Comparison of ENCODE assay signal across 1 cellular context in the genomic region with DNA sequence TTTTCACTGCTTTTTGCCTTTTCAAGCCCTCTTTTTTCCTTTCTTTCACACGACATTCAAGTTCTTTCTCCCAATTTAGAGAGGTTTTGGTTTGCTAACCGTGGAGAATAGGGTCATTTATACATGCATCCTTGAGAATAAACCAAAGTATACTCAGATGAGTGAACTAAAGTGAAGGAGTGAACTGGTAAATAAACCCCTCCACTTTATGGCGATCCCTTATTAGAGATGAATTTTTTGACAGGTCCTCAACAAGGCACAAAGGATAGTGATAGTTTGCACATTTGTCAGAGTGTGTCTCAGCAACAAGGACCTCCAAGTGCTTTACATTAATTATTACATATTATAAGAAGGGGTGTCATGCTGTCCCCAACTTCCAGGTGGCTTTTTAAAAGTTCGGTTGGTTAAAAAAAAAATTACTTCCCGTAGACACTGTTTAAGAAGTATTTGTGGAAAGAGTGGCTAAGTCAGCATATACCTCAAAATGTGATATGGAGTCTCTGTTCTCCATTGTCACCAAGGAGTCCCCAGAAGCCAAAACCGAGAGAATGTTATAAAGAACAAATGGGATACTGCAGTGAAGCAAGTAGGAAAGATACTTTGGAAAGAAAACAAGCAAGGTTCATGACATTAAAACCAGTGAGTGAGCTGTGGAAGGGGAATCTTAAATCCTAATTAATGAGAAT.
TF ChIP-seq lines count a peak whose summit lies in the region.

No MANE protein-coding gene starts in this region.

TF ChIP-seq in K562, 482 proteins besides CTCF, POLR2A, EP300 and RAD21 (continues in another document):
- TF ChIP-seq, protein P1, sequence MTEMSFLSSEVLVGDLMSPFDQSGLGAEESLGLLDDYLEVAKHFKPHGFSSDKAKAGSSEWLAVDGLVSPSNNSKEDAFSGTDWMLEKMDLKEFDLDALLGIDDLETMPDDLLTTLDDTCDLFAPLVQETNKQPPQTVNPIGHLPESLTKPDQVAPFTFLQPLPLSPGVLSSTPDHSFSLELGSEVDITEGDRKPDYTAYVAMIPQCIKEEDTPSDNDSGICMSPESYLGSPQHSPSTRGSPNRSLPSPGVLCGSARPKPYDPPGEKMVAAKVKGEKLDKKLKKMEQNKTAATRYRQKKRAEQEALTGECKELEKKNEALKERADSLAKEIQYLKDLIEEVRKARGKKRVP (CRISPR knock-in tag; IDR thresholded peaks at IDR 0.05), result no peak
- TF ChIP-seq U2AF1 (optimal IDR thresholded peaks at IDR 0.05; ENCODE audit: low read depth, low read length) (no peak), TRIM24 (IDR thresholded peaks at IDR 0.05) (no peak; a peak in 1 of 4 replicates), MAFK (IDR thresholded peaks at IDR 0.05; ENCODE audit: low read length) (peak; percentile 5; the same call in 1 of the 2 replicates), SRSF7 (optimal IDR thresholded peaks at IDR 0.05; ENCODE audit: low read depth, low read length) (no peak), TEAD4 (IDR thresholded peaks at IDR 0.05; ENCODE audit: low read length) (no peak), TEAD4 (CRISPR knock-in tag; IDR thresholded peaks at IDR 0.05; ENCODE audit: borderline replicate concordance) (no peak), EP400 (IDR thresholded peaks at IDR 0.05) (peak; percentile 32; the same call in 1 of the 2 replicates), STAT5B (CRISPR knock-in tag; IDR thresholded peaks at IDR 0.05) (no peak), BRCA1 (IDR thresholded peaks at IDR 0.05) (no peak), BRCA1 (CRISPR knock-in tag; IDR thresholded peaks at IDR 0.05) (no peak), HNRNPUL1 (IDR thresholded peaks at IDR 0.05; ENCODE audit: low read length) (no peak), ZKSCAN8 (CRISPR knock-in tag; IDR thresholded peaks at IDR 0.05) (no peak), ZNF785 (CRISPR knock-in tag; IDR thresholded peaks at IDR 0.05) (no peak), IRF2 (CRISPR knock-in tag; IDR thresholded peaks at IDR 0.05) (no peak), DPF2 (IDR thresholded peaks at IDR 0.05) (peak; percentile 36; the same call in 1 of the 2 replicates), CBX1 (IDR thresholded peaks at IDR 0.05; ENCODE audit: low read depth) (no peak), GTF2F1 (IDR thresholded peaks at IDR 0.05; ENCODE audit: low read depth, low read length) (no peak), MCM3 (IDR thresholded peaks at IDR 0.05) (no peak), ZNF23 (CRISPR knock-in tag; IDR thresholded peaks at IDR 0.05) (no peak), ESRRB (CRISPR knock-in tag; IDR thresholded peaks at IDR 0.05; ENCODE audit: borderline replicate concordance) (no peak), FOXJ2 (tag; IDR thresholded peaks at IDR 0.05) (no peak), ARID1B (IDR thresholded peaks at IDR 0.05) (peak; percentile 6; the same call in 1 of the 2 replicates), ARID2 (IDR thresholded peaks at IDR 0.05) (no peak), ZNF668 (CRISPR knock-in tag; IDR thresholded peaks at IDR 0.05) (no peak), CBX5 (IDR thresholded peaks at IDR 0.05; ENCODE audit: borderline replicate concordance, low read depth) (no peak), HNRNPL (IDR thresholded peaks at IDR 0.05; ENCODE audit: low read depth, low read length) (no peak), ZC3H4 (CRISPR knock-in tag; IDR thresholded peaks at IDR 0.05; ENCODE audit: borderline replicate concordance) (no peak), HSF4 (CRISPR knock-in tag; IDR thresholded peaks at IDR 0.05; ENCODE audit: borderline replicate concordance) (no peak), ZNF3 (CRISPR knock-in tag; IDR thresholded peaks at IDR 0.05) (no peak), POLR2H (tag; IDR thresholded peaks at IDR 0.05; ENCODE audit: low read depth) (no peak), ZZZ3 (IDR thresholded peaks at IDR 0.05) (no peak), PCBP1 (IDR thresholded peaks at IDR 0.05; ENCODE audit: low read depth, low read length, poor library complexity, severe bottlenecking) (no peak), CREM (IDR thresholded peaks at IDR 0.05; ENCODE audit: low read depth) (no peak), SRSF1 (IDR thresholded peaks at IDR 0.05; ENCODE audit: low read depth, low read length) (no peak), PML (IDR thresholded peaks at IDR 0.05; ENCODE audit: low read length) (no peak), ZC3H11A (IDR thresholded peaks at IDR 0.05; ENCODE audit: low read depth, low read length) (no peak), TEAD1 (CRISPR knock-in tag; IDR thresholded peaks at IDR 0.05) (no peak), GATAD2A (IDR thresholded peaks at IDR 0.05) (no peak), SRF (CRISPR knock-in tag; IDR thresholded peaks at IDR 0.05) (no peak), ZNF780A (CRISPR knock-in tag; IDR thresholded peaks at IDR 0.05) (no peak), CCNT2 (IDR thresholded peaks at IDR 0.05; ENCODE audit: borderline replicate concordance, extremely low read depth, insufficient read length, low read depth, low read length) (no peak), CXXC5 (CRISPR knock-in tag; IDR thresholded peaks at IDR 0.05) (no peak), ZBTB17 (CRISPR knock-in tag; IDR thresholded peaks at IDR 0.05) (no peak), BRF1 (IDR thresholded peaks at IDR 0.05; ENCODE audit: borderline replicate concordance, extremely low read depth, insufficient read length) (no peak)
- TF ChIP-seq, protein P2, sequence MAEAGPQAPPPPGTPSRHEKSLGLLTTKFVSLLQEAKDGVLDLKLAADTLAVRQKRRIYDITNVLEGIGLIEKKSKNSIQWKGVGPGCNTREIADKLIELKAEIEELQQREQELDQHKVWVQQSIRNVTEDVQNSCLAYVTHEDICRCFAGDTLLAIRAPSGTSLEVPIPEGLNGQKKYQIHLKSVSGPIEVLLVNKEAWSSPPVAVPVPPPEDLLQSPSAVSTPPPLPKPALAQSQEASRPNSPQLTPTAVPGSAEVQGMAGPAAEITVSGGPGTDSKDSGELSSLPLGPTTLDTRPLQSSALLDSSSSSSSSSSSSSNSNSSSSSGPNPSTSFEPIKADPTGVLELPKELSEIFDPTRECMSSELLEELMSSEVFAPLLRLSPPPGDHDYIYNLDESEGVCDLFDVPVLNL (CRISPR knock-in tag; IDR thresholded peaks at IDR 0.05; ENCODE audit: low read depth), result no peak
- TF ChIP-seq, protein P3, sequence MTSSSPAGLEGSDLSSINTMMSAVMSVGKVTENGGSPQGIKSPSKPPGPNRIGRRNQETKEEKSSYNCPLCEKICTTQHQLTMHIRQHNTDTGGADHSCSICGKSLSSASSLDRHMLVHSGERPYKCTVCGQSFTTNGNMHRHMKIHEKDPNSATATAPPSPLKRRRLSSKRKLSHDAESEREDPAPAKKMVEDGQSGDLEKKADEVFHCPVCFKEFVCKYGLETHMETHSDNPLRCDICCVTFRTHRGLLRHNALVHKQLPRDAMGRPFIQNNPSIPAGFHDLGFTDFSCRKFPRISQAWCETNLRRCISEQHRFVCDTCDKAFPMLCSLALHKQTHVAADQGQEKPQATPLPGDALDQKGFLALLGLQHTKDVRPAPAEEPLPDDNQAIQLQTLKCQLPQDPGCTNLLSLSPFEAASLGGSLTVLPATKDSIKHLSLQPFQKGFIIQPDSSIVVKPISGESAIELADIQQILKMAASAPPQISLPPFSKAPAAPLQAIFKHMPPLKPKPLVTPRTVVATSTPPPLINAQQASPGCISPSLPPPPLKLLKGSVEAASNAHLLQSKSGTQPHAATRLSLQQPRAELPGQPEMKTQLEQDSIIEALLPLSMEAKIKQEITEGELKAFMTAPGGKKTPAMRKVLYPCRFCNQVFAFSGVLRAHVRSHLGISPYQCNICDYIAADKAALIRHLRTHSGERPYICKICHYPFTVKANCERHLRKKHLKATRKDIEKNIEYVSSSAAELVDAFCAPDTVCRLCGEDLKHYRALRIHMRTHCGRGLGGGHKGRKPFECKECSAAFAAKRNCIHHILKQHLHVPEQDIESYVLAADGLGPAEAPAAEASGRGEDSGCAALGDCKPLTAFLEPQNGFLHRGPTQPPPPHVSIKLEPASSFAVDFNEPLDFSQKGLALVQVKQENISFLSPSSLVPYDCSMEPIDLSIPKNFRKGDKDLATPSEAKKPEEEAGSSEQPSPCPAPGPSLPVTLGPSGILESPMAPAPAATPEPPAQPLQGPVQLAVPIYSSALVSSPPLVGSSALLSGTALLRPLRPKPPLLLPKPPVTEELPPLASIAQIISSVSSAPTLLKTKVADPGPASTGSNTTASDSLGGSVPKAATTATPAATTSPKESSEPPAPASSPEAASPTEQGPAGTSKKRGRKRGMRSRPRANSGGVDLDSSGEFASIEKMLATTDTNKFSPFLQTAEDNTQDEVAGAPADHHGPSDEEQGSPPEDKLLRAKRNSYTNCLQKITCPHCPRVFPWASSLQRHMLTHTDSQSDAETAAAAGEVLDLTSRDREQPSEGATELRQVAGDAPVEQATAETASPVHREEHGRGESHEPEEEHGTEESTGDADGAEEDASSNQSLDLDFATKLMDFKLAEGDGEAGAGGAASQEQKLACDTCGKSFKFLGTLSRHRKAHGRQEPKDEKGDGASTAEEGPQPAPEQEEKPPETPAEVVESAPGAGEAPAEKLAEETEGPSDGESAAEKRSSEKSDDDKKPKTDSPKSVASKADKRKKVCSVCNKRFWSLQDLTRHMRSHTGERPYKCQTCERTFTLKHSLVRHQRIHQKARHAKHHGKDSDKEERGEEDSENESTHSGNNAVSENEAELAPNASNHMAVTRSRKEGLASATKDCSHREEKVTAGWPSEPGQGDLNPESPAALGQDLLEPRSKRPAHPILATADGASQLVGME (CRISPR knock-in tag; IDR thresholded peaks at IDR 0.05), result no peak
- TF ChIP-seq, protein P4, sequence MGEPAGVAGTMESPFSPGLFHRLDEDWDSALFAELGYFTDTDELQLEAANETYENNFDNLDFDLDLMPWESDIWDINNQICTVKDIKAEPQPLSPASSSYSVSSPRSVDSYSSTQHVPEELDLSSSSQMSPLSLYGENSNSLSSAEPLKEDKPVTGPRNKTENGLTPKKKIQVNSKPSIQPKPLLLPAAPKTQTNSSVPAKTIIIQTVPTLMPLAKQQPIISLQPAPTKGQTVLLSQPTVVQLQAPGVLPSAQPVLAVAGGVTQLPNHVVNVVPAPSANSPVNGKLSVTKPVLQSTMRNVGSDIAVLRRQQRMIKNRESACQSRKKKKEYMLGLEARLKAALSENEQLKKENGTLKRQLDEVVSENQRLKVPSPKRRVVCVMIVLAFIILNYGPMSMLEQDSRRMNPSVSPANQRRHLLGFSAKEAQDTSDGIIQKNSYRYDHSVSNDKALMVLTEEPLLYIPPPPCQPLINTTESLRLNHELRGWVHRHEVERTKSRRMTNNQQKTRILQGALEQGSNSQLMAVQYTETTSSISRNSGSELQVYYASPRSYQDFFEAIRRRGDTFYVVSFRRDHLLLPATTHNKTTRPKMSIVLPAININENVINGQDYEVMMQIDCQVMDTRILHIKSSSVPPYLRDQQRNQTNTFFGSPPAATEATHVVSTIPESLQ (CRISPR knock-in tag; IDR thresholded peaks at IDR 0.05), result no peak
- TF ChIP-seq, protein P5, sequence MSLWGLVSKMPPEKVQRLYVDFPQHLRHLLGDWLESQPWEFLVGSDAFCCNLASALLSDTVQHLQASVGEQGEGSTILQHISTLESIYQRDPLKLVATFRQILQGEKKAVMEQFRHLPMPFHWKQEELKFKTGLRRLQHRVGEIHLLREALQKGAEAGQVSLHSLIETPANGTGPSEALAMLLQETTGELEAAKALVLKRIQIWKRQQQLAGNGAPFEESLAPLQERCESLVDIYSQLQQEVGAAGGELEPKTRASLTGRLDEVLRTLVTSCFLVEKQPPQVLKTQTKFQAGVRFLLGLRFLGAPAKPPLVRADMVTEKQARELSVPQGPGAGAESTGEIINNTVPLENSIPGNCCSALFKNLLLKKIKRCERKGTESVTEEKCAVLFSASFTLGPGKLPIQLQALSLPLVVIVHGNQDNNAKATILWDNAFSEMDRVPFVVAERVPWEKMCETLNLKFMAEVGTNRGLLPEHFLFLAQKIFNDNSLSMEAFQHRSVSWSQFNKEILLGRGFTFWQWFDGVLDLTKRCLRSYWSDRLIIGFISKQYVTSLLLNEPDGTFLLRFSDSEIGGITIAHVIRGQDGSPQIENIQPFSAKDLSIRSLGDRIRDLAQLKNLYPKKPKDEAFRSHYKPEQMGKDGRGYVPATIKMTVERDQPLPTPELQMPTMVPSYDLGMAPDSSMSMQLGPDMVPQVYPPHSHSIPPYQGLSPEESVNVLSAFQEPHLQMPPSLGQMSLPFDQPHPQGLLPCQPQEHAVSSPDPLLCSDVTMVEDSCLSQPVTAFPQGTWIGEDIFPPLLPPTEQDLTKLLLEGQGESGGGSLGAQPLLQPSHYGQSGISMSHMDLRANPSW (CRISPR knock-in tag; IDR thresholded peaks at IDR 0.05), result no peak
- TF ChIP-seq, protein P6, sequence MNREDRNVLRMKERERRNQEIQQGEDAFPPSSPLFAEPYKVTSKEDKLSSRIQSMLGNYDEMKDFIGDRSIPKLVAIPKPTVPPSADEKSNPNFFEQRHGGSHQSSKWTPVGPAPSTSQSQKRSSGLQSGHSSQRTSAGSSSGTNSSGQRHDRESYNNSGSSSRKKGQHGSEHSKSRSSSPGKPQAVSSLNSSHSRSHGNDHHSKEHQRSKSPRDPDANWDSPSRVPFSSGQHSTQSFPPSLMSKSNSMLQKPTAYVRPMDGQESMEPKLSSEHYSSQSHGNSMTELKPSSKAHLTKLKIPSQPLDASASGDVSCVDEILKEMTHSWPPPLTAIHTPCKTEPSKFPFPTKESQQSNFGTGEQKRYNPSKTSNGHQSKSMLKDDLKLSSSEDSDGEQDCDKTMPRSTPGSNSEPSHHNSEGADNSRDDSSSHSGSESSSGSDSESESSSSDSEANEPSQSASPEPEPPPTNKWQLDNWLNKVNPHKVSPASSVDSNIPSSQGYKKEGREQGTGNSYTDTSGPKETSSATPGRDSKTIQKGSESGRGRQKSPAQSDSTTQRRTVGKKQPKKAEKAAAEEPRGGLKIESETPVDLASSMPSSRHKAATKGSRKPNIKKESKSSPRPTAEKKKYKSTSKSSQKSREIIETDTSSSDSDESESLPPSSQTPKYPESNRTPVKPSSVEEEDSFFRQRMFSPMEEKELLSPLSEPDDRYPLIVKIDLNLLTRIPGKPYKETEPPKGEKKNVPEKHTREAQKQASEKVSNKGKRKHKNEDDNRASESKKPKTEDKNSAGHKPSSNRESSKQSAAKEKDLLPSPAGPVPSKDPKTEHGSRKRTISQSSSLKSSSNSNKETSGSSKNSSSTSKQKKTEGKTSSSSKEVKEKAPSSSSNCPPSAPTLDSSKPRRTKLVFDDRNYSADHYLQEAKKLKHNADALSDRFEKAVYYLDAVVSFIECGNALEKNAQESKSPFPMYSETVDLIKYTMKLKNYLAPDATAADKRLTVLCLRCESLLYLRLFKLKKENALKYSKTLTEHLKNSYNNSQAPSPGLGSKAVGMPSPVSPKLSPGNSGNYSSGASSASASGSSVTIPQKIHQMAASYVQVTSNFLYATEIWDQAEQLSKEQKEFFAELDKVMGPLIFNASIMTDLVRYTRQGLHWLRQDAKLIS (CRISPR knock-in tag; IDR thresholded peaks at IDR 0.05), result no peak
- TF ChIP-seq, protein P7, sequence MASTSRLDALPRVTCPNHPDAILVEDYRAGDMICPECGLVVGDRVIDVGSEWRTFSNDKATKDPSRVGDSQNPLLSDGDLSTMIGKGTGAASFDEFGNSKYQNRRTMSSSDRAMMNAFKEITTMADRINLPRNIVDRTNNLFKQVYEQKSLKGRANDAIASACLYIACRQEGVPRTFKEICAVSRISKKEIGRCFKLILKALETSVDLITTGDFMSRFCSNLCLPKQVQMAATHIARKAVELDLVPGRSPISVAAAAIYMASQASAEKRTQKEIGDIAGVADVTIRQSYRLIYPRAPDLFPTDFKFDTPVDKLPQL (IDR thresholded peaks at IDR 0.05; ENCODE audit: extremely low read depth, insufficient read length), result no peak
